In genomic region chr15:45166792-45167630, GRCh38 we compare ENCODE assay signal across 1 cellular context.
TF ChIP-seq lines count a peak whose summit lies in the region.

No MANE protein-coding gene starts in this region.

TF ChIP-seq in GM23338, 12 proteins besides CTCF, POLR2A, EP300 and RAD21 (continued from another document):
- TF ChIP-seq REST (IDR thresholded peaks at IDR 0.05; ENCODE audit: unreplicated experiment) (no peak), NANOG (IDR thresholded peaks at IDR 0.05; ENCODE audit: borderline replicate concordance) (no peak), ZNF114 (CRISPR knock-in tag; IDR thresholded peaks at IDR 0.05) (no peak), STAT1 (IDR thresholded peaks at IDR 0.05; ENCODE audit: unreplicated experiment) (no peak), ETS1 (IDR thresholded peaks at IDR 0.05) (no peak), EZH2 (IDR thresholded peaks at IDR 0.05; ENCODE audit: low read depth, unreplicated experiment) (no peak), ZNF331 (CRISPR knock-in tag; IDR thresholded peaks at IDR 0.05; ENCODE audit: low read depth) (no peak), JUNB (IDR thresholded peaks at IDR 0.05; ENCODE audit: unreplicated experiment) (no peak), CREB1 (CRISPR knock-in tag; IDR thresholded peaks at IDR 0.05; ENCODE audit: low read depth) (0 out of 2 replicates have a peak, but pooled peaks have one; percentile 35), POLR2AphosphoS5 (IDR thresholded peaks at IDR 0.05; ENCODE audit: low read depth) (peak; percentile 55)
